Comparison of ENCODE assay signal across 1 cellular context in the genomic region with DNA sequence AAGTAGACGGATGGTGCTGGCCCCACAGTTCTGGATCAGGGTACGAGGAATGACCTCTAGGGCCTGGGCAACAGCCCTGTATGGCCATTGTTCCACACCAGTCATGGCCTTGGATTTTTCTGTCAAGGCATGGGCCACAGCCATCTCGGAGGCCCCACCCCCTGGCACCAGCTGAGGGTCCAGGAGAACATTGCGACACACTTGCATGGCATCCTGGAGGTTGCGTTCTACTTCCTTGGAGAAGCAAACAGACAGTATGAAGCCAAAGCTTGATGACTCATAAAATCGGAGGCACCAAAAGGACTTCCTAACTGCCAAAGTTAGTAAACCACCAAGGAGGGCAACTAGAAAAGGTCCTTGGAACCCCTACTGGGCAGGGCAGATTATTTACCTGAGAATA.
TF ChIP-seq lines count a peak whose summit lies in the region.

No MANE protein-coding gene starts in this region.

TF ChIP-seq in H1, 55 proteins besides CTCF, POLR2A, EP300 and RAD21:
- TF ChIP-seq CHD1 (IDR thresholded peaks at IDR 0.05; ENCODE audit: low read depth, low read length) (no peak), CEBPB (IDR thresholded peaks at IDR 0.05; ENCODE audit: low read depth, low read length) (peak; percentile 42; the same call in 1 of the 2 replicates), EGR1 (IDR thresholded peaks at IDR 0.05; ENCODE audit: borderline replicate concordance, low read depth, low read length) (no peak)
